Comparison of ENCODE assay signal across 1 cellular context in the genomic region with DNA sequence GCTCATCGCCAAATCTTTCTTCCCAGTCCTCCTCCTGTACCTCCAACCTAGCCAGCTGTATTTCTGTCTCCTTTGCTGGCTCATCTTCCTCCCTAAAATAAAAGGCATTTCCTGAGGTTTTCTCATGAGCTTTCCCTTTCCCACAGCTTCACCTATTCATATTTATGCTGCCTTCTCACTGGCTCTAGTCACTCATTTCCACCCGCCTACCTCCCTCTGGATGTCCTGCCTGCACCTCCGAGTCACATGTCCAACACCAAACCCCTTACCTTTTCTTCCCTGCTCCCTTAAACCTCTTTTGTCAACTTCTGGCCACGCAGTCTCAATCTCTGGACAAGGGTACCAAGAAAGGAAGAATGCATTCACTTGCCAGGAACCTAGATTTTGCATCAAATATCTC.
TF ChIP-seq lines count a peak whose summit lies in the region.

No MANE protein-coding gene starts in this region.

TF ChIP-seq in IMR-90, 13 proteins besides CTCF, POLR2A, EP300 and RAD21:
- TF ChIP-seq NFE2L2 (IDR thresholded peaks at IDR 0.05; ENCODE audit: low read depth, low read length) = no peak
- TF ChIP-seq, protein P1, sequence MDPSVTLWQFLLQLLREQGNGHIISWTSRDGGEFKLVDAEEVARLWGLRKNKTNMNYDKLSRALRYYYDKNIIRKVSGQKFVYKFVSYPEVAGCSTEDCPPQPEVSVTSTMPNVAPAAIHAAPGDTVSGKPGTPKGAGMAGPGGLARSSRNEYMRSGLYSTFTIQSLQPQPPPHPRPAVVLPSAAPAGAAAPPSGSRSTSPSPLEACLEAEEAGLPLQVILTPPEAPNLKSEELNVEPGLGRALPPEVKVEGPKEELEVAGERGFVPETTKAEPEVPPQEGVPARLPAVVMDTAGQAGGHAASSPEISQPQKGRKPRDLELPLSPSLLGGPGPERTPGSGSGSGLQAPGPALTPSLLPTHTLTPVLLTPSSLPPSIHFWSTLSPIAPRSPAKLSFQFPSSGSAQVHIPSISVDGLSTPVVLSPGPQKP (IDR thresholded peaks at IDR 0.05; ENCODE audit: borderline replicate concordance, low read depth, low read length) = no peak
- no peak for TF ChIP-seq RCOR1 (IDR thresholded peaks at IDR 0.05; ENCODE audit: insufficient replicate concordance, low read length)
- TF ChIP-seq MAZ (IDR thresholded peaks at IDR 0.05; ENCODE audit: borderline replicate concordance, low read depth, low read length) = no peak
- TF ChIP-seq, protein P2, sequence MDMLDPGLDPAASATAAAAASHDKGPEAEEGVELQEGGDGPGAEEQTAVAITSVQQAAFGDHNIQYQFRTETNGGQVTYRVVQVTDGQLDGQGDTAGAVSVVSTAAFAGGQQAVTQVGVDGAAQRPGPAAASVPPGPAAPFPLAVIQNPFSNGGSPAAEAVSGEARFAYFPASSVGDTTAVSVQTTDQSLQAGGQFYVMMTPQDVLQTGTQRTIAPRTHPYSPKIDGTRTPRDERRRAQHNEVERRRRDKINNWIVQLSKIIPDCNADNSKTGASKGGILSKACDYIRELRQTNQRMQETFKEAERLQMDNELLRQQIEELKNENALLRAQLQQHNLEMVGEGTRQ (IDR thresholded peaks at IDR 0.05; ENCODE audit: low read depth, low read length) = no peak
